ENCODE assay signal across 8 cellular contexts in genomic region chr1:25430073-25430665, GRCh38. TPM values are rescaled to one million over a fixed set of nuclear protein-coding genes. Genes with fewer than 3 reads are reported as not detected.
DNase-seq lines count a peak whose midpoint lies in the region; ATAC-seq and TF ChIP-seq lines count a peak whose summit lies in the region.

No MANE protein-coding gene starts in this region.

- DNase-seq in GM13977 (ENCODE audit: low spot score) (peak; percentile 92), NCI-H1417 treated with DMSO at 0.1 percent for 48 hours (lab: John Stamatoyannopoulos, UW) (peak; percentile 57), SW480 (ENCODE audit: low spot score) (peak; percentile 81), adipocyte (ENCODE audit: low read depth) (peak; percentile 95), left ventricle myocardium superior (peak; percentile 94), progenitor cell of endocrine pancreas (ENCODE audit: low spot score, unreplicated experiment) (peak; percentile 65)

- WGBS in urinary bladder = under 1% methylated on average over 64 of the region's 64 CpGs

- peak overlapping the region; percentile 96 for H3K4me3 Mint-ChIP-seq in progenitor cell of endocrine pancreas (ENCODE audit: low read depth)

- in situ Hi-C loops in GM13977 (cut with MboI; ENCODE audit: low pct_unique_long_range_greater_than_20kb, low sequenced_read_pairs, unreplicated experiment) = no loop called here

- H3K27ac Mint-ChIP-seq in progenitor cell of endocrine pancreas = peak overlapping the region; percentile 100

- H3K36me3 Mint-ChIP-seq in progenitor cell of endocrine pancreas (ENCODE audit: insufficient read depth) = no peaks in the 10 kb centered on the region

- intact Hi-C loops in left ventricle myocardium superior (cut with micrococcal nuclease) = no loop called here

- peak overlapping the region; percentile 92 for H3K27ac ChIP-seq in urinary bladder (ENCODE audit: low read depth)

- ATAC-seq in HG02798 (IDR thresholded peaks at IDR 0.05; ENCODE audit: poor library complexity, unreplicated experiment) (peak; percentile 83), left ventricle myocardium superior (peak; percentile 93)

- H3K4me1 ChIP-seq in adipocyte (ENCODE audit: control insufficient read depth, insufficient read depth, low read length) = peaks cover 39% of the 10 kb centered on the region
- H3K4me1 ChIP-seq in urinary bladder (ENCODE audit: insufficient read depth) = no peaks in the 10 kb centered on the region

- peak overlapping the region; percentile 96 for H3K4me3 ChIP-seq in adipocyte (ENCODE audit: low read length)
- H3K4me3 ChIP-seq in urinary bladder (ENCODE audit: low read depth, low read length) = peak overlapping the region; percentile 100

- no peaks in the 10 kb centered on the region for H3K36me3 ChIP-seq in adipocyte (ENCODE audit: control insufficient read depth, insufficient read depth, low read length, severe bottlenecking)
- no peaks in the 10 kb centered on the region for H3K36me3 ChIP-seq in urinary bladder (ENCODE audit: insufficient read depth)

- H3K9ac ChIP-seq in adipocyte (ENCODE audit: low read length) = peak overlapping the region; percentile 95

- TF ChIP-seq CTCF in GM13977 (IDR thresholded peaks at IDR 0.05; ENCODE audit: extremely low read depth, insufficient read depth, missing control alignments) = no peak
- no peak for TF ChIP-seq CTCF in progenitor cell of endocrine pancreas (IDR thresholded peaks at IDR 0.05; ENCODE audit: unreplicated experiment)

- H3K4me1 Mint-ChIP-seq in progenitor cell of endocrine pancreas (ENCODE audit: low read depth) = peaks cover 20% of the 10 kb centered on the region

- no peaks in the 10 kb centered on the region for H3K9me3 ChIP-seq in adipocyte (ENCODE audit: control insufficient read depth, low read length)

- no peaks in the 10 kb centered on the region for H3K27me3 ChIP-seq in adipocyte (replicated peaks; ENCODE audit: control insufficient read depth, insufficient read depth, low read length)

- H3K27me3 Mint-ChIP-seq in progenitor cell of endocrine pancreas = peaks cover 13% of the 10 kb centered on the region

- H3K9me3 Mint-ChIP-seq in progenitor cell of endocrine pancreas (ENCODE audit: low read depth) = no peaks in the 10 kb centered on the region

RNA-seq across cellular contexts. Expression of gene MACO1, which starts 0.5 kb away (rescaled TPM):
- 15.6 TPM for total RNA-seq in left ventricle myocardium superior
- total RNA-seq in progenitor cell of endocrine pancreas = 31.2 and 31.5 TPM in 2 replicates
- 24.4 TPM for total RNA-seq in urinary bladder
- polyA plus RNA-seq in urinary bladder = 7.9 TPM

RNA-seq across cellular contexts. Expression of gene RHCE, which starts 9.5 kb away (rescaled TPM):
- total RNA-seq in left ventricle myocardium superior (1.0 TPM), progenitor cell of endocrine pancreas (not detected in 2 replicates), urinary bladder (0.85 TPM)
- polyA plus RNA-seq in urinary bladder = 0.19 TPM

Comparison
In these comparisons a context has a peak if more than half of its experiments do, and no peak if none do; other contexts are left out.
1. Peak in every context shown above with its lines: DNase-seq, ATAC-seq, H3K4me3 ChIP-seq and H3K27ac ChIP-seq.